10 cellular contexts compared by ENCODE assay signal in the genomic region with DNA sequence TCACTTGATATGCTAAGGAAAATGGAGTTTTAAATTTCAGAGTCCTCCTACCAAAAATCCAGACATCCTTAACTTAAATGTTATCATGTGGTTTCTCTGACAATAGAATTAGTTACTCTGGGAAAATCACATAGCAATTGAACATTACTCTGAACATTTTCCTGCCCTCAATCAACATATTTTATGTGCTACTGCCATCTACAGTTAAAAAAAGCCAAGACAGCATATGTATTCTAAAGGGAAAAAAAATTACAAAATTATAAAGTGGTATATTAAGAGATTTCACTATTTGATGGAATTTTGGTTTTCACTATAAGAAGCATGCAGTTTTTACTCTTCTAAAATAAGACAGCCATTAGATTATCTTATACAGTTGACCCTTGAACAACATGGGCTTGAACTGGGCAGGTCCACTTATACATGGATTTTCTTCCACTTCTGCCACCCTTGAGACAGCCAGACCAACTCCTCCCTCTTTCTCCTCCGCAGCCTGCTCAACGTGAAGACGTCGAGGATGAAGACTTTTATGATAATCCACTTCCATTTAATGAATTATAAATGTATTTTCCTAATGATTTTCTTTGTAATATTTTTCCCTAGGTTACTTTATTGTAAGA.
DNase-seq lines count a peak whose midpoint lies in the region; ATAC-seq, FAIRE-seq and TF ChIP-seq lines count a peak whose summit lies in the region.
"Had no signal": no experiment of that assay in that cellular context is flagged by ENCODE, and none has a peak within 500 bp of the region (broad histone marks: within the 10 kb centered on the region; RNA-seq: fewer than 3 reads in every experiment).

No MANE protein-coding gene starts in this region.

- FAIRE-seq in GM18507 (lab: Jason Lieb, UNC), result peak; percentile 55

- POLR2A ChIA-PET in A673 (lab: Charles Lee; ENCODE audit: low non-redundant PET) (no interaction called here), Panc1 (lab: Charles Lee) (no interaction called here)

- H3K36me3 ChIP-seq in A673 (ENCODE audit: insufficient read depth, low read length, poor library complexity, severe bottlenecking) (no peaks in the 10 kb centered on the region), Panc1 (ENCODE audit: control insufficient read depth, insufficient read depth, low read length) (no peaks in the 10 kb centered on the region)

- BruUV-seq in A673 (replicated peaks; lab: Mats Ljungman, UMichigan), result no TSS peak
- BruUV-seq in Panc1 (replicated peaks; lab: Mats Ljungman, UMichigan), result no TSS peak

- H3K27ac ChIP-seq in A673 (ENCODE audit: low read depth, low read length, poor library complexity, severe bottlenecking) (no peak overlapping the region), Panc1 (ENCODE audit: low read length) (no peak overlapping the region)
- H3K27ac ChIP-seq: epithelial cell of prostate had no signal

- intact Hi-C loops in A673 (cut with micrococcal nuclease; ENCODE audit: unreplicated experiment) (loop anchor here (5.0 kb wide), 1 partner anchor 421 kb away; no protein-coding TSS in a partner anchor), Panc1 (cut with micrococcal nuclease; ENCODE audit: unreplicated experiment) (loop anchor here (1.0 to 10.0 kb wide), 2 partner anchors 36 to 264 kb away; a partner anchor contains a TSS)

- H3K4me1 ChIP-seq in A673 (ENCODE audit: insufficient read depth, low read length, poor library complexity, severe bottlenecking), result no peaks in the 10 kb centered on the region
- peaks cover 10% of the 10 kb centered on the region; the same call in 1 of the 2 replicates for H3K4me1 ChIP-seq in Panc1 (ENCODE audit: control insufficient read depth, insufficient read depth, low read length)

- peak; percentile 37 for DNase-seq in A673 (ENCODE audit: low spot score)
- no peak for DNase-seq in GM18507 (ENCODE audit: extremely low spot score, insufficient read length, low read depth)
- no peak for DNase-seq in Panc1 (ENCODE audit: low read depth, low spot score)
- peak; percentile 26 for DNase-seq in fibroblast of villous mesenchyme (ENCODE audit: low read depth)
- DNase-seq in medulla oblongata (ENCODE audit: extremely low spot score), result no peak
- DNase-seq in NCI-H2029 (lab: John Stamatoyannopoulos, UW), result no peak
- no peak for DNase-seq in SHP77 (lab: John Stamatoyannopoulos, UW)
- DNase-seq: activated B cell treated with CpG ODN at 0.5 μM for 24 hours had no signal

- H3K9me3 ChIP-seq in A673 (ENCODE audit: low read depth, low read length, poor library complexity, severe bottlenecking) (no peaks in the 10 kb centered on the region), Panc1 (ENCODE audit: control insufficient read depth, insufficient read depth, low read depth, low read length) (no peaks in the 10 kb centered on the region)

- ATAC-seq in Panc1, result peak; percentile 72
- ATAC-seq in GM19395 (IDR thresholded peaks at IDR 0.05; ENCODE audit: unreplicated experiment), result no peak

- H3K27me3 ChIP-seq in A673 (replicated peaks; ENCODE audit: insufficient read depth, low read depth, low read length, poor library complexity) (no peaks in the 10 kb centered on the region), Panc1 (ENCODE audit: control insufficient read depth, insufficient read depth, low read length) (no peaks in the 10 kb centered on the region)

- in situ Hi-C loops in Panc1 (cut with HindIII; ENCODE audit: low pct_unique_long_range_greater_than_20kb, low sequenced_read_pairs), result no loop called here

- H3K4me3 ChIP-seq in A673 (ENCODE audit: low read depth, low read length, poor library complexity, severe bottlenecking) (no peak overlapping the region), Panc1 (ENCODE audit: low read depth in 2 of 2, low read length in 2 of 2) (no peak overlapping the region), fibroblast of villous mesenchyme (ENCODE audit: low read depth, low read length) (no peak overlapping the region)

- peak; percentile 54 for TF ChIP-seq CTCF in A673 (conservative IDR thresholded peaks at IDR 0.05; ENCODE audit: low read depth, low read length)
- peak; percentile 71 for TF ChIP-seq CTCF in Panc1 (IDR thresholded peaks at IDR 0.05)
- TF ChIP-seq CTCF in fibroblast of villous mesenchyme (IDR thresholded peaks at IDR 0.05; ENCODE audit: insufficient read depth, low read depth, low read length), result peak; percentile 47

- CTCF ChIA-PET in A673 (lab: Charles Lee) (no interaction called here), Panc1 (lab: Charles Lee) (no interaction called here)

Comparison
In these comparisons a context has a peak if more than half of its experiments do, and no peak if none do; other contexts are left out.
1. DNase-seq: peak in A673 (single experiment) and fibroblast of villous mesenchyme (single experiment); none in GM18507 (single experiment), Panc1 (single experiment), medulla oblongata (single experiment), NCI-H2029 (single experiment) and SHP77 (0 of 2).
2. Peak in every context shown above with its lines, with median percentiles within 50 percentile points of each other: CTCF ChIP-seq.